12 cellular contexts compared by ENCODE assay signal in genomic region chr2:28403388-28403956, GRCh38. TPM values are rescaled to one million over a fixed set of nuclear protein-coding genes. Genes with fewer than 3 reads are reported as not detected.
DNase-seq lines count a peak whose midpoint lies in the region; ATAC-seq and TF ChIP-seq lines count a peak whose summit lies in the region.
"Had no signal": no experiment of that assay in that cellular context is flagged by ENCODE, and none has a peak within 500 bp of the region (broad histone marks: within the 10 kb centered on the region; RNA-seq: fewer than 3 reads in every experiment).

No MANE protein-coding gene starts in this region.

- no peak overlapping the region for H3K27ac ChIP-seq in mammary epithelial cell (ENCODE audit: insufficient read depth, low read depth, low read length)
- peak overlapping the region; percentile 8 for H3K27ac ChIP-seq in KOPT-K1 (ENCODE audit: low read depth, low read length, poor library complexity, severe bottlenecking)
- H3K27ac ChIP-seq: C4-2B had no signal

- H3K79me2 ChIP-seq in mammary epithelial cell (ENCODE audit: insufficient read depth, low read length), result peaks cover 97% of the 10 kb centered on the region

- dilution Hi-C loops in mammary epithelial cell (cut with HindIII; ENCODE audit: low sequenced_read_pairs), result loop anchor here (25.0 kb wide), 1 partner anchor 691 kb away; no protein-coding TSS in a partner anchor

- intact Hi-C loops in MCF 10A (cut with micrococcal nuclease) (no loop called here), mammary epithelial cell (cut with micrococcal nuclease) (no loop called here)

- H3K9ac ChIP-seq in mammary epithelial cell (ENCODE audit: insufficient read depth, low read length), result no peak overlapping the region

- H3K36me3 ChIP-seq in mammary epithelial cell (ENCODE audit: insufficient read depth, low read length), result peaks cover 39% of the 10 kb centered on the region
- no peaks in the 10 kb centered on the region for H3K36me3 ChIP-seq in KOPT-K1 (ENCODE audit: insufficient read depth, low read length)

- no TSS peak for BruUV-seq in MCF 10A (replicated peaks; lab: Mats Ljungman, UMichigan)
- BruUV-seq in mammary epithelial cell (replicated peaks; lab: Mats Ljungman, UMichigan), result no TSS peak

- CTCF ChIA-PET in MCF 10A (lab: Yijun Ruan, JAX) (interaction anchor here (0.8 to 2.1 kb wide), 3 partner anchors 334 to 700 kb away, joined by 3 to 8 read pairs (median 3); no protein-coding TSS in a partner anchor), mammary epithelial cell (lab: Charles Lee; ENCODE audit: low non-redundant PET) (no interaction called here)

- H3K4me1 Mint-ChIP-seq in MCF 10A (ENCODE audit: insufficient read depth, unreplicated experiment), result peaks cover 50% of the 10 kb centered on the region
- peaks cover 67% of the 10 kb centered on the region for H3K4me1 Mint-ChIP-seq in activated naive CD8-positive, alpha-beta T cell treated with anti-CD3 and anti-CD28 coated beads, Interleukin-2, amount 50 U/mL, for 24 hours

- no peak for DNase-seq in MCF 10A (ENCODE audit: unreplicated experiment)
- DNase-seq in mammary epithelial cell, result no peak
- DNase-seq in activated naive CD8-positive, alpha-beta T cell treated with anti-CD3 and anti-CD28 coated beads, Interleukin-2, amount 50 U/mL, for 24 hours, result no peak
- peak; percentile 33 for DNase-seq in stimulated activated CD8-positive, alpha-beta memory T cell treated with anti-CD3 and anti-CD28 coated beads, Interleukin-4, amount 100 ng/mL, for 48 hours
- DNase-seq in activated CD4-positive, alpha-beta T cell treated with anti-CD3 and anti-CD28 coated beads, Interleukin-2, amount 50 U/mL, for 48 hours, result no peak
- DNase-seq in NCI-H510A (lab: John Stamatoyannopoulos, UW), result no peak
- DNase-seq in nucleus accumbens (lab: John Stamatoyannopoulos, UW), result no peak
- DNase-seq: NCI-H2029 had no signal

- no peak overlapping the region for H3K4me2 ChIP-seq in mammary epithelial cell (ENCODE audit: insufficient read depth, low read depth, low read length)

- peaks cover 3% of the 10 kb centered on the region for H4K20me1 ChIP-seq in mammary epithelial cell (ENCODE audit: insufficient read depth, low read length)

- peak overlapping the region; percentile 14 for H3K4me3 Mint-ChIP-seq in MCF 10A (ENCODE audit: unreplicated experiment)
- H3K4me3 Mint-ChIP-seq in activated naive CD8-positive, alpha-beta T cell treated with anti-CD3 and anti-CD28 coated beads, Interleukin-2, amount 50 U/mL, for 24 hours, result no peak overlapping the region

- H3K27me3 Mint-ChIP-seq in MCF 10A (ENCODE audit: insufficient read depth, unreplicated experiment), result no peaks in the 10 kb centered on the region
- no peaks in the 10 kb centered on the region for H3K27me3 Mint-ChIP-seq in activated naive CD8-positive, alpha-beta T cell treated with anti-CD3 and anti-CD28 coated beads, Interleukin-2, amount 50 U/mL, for 24 hours
- H3K27me3 Mint-ChIP-seq: naive thymus-derived CD8-positive, alpha-beta T cell had no signal

- no peak for TF ChIP-seq CTCF in MCF 10A (IDR thresholded peaks at IDR 0.05; ENCODE audit: unreplicated experiment)
- no peak for TF ChIP-seq CTCF in mammary epithelial cell (conservative IDR thresholded peaks at IDR 0.05 in 1 of 2, IDR thresholded peaks at IDR 0.05 in 1 of 2; ENCODE audit: extremely low read depth in 1 of 2, insufficient read depth in 1 of 2, low read depth in 1 of 2, low read length in 2 of 2)

- H3K36me3 Mint-ChIP-seq in MCF 10A (ENCODE audit: insufficient read depth, unreplicated experiment), result no peaks in the 10 kb centered on the region
- H3K36me3 Mint-ChIP-seq in activated naive CD8-positive, alpha-beta T cell treated with anti-CD3 and anti-CD28 coated beads, Interleukin-2, amount 50 U/mL, for 24 hours (ENCODE audit: low read depth), result peaks cover 78% of the 10 kb centered on the region
- H3K36me3 Mint-ChIP-seq: naive thymus-derived CD8-positive, alpha-beta T cell had no signal

- in situ Hi-C loops in mammary epithelial cell (cut with MboI; ENCODE audit: low sequenced_read_pairs in 2 of 2), result loop anchor here in 1 of 2 donors (10.0 kb wide), 1 partner anchor 699 kb away; no protein-coding TSS in a partner anchor

- H2AFZ ChIP-seq in mammary epithelial cell (ENCODE audit: low read depth, low read length), result no peak overlapping the region

- no peak for ATAC-seq in activated naive CD8-positive, alpha-beta T cell treated with anti-CD3 and anti-CD28 coated beads, Interleukin-2, amount 50 U/mL, for 24 hours

- H3K9me3 Mint-ChIP-seq in MCF 10A (ENCODE audit: unreplicated experiment), result no peaks in the 10 kb centered on the region
- no peaks in the 10 kb centered on the region for H3K9me3 Mint-ChIP-seq in activated naive CD8-positive, alpha-beta T cell treated with anti-CD3 and anti-CD28 coated beads, Interleukin-2, amount 50 U/mL, for 24 hours
- H3K9me3 Mint-ChIP-seq: naive thymus-derived CD8-positive, alpha-beta T cell had no signal

- H3K4me1 ChIP-seq in mammary epithelial cell (ENCODE audit: insufficient read depth, low read length), result peaks cover 77% of the 10 kb centered on the region

- POLR2A ChIA-PET in MCF 10A (lab: Yijun Ruan, JAX), result interaction anchor here (0.7 to 5.2 kb wide), 11 partner anchors 10 to 698 kb away, joined by 3 to 42 read pairs (median 3); partner anchors contain the start of gene FOSL2

- no peak overlapping the region for H3K4me3 ChIP-seq in mammary epithelial cell (replicated peaks in 1 of 3; ENCODE audit: insufficient read depth in 1 of 3, low read depth in 2 of 3, low read length in 3 of 3)

- H3K27me3 ChIP-seq in mammary epithelial cell (ENCODE audit: insufficient read depth, low read length), result no peaks in the 10 kb centered on the region

- no peaks in the 10 kb centered on the region for H3K9me3 ChIP-seq in mammary epithelial cell (replicated peaks; ENCODE audit: insufficient read depth, low read length)
- no peaks in the 10 kb centered on the region for H3K9me3 ChIP-seq in KOPT-K1 (ENCODE audit: insufficient read depth, low read length, poor library complexity, severe bottlenecking)

- peak overlapping the region; percentile 59 for H3K27ac Mint-ChIP-seq in MCF 10A (ENCODE audit: low read depth, unreplicated experiment)
- H3K27ac Mint-ChIP-seq in activated naive CD8-positive, alpha-beta T cell treated with anti-CD3 and anti-CD28 coated beads, Interleukin-2, amount 50 U/mL, for 24 hours, result peak overlapping the region; percentile 52
- H3K27ac Mint-ChIP-seq: brain had no signal

- 55% methylated on average over 7 of the region's 7 CpGs for WGBS in mammary epithelial cell (ENCODE audit: low coverage, missing lambda C conversion rate)

RNA-seq across cellular contexts. Expression of gene FOSL2, which starts 10.8 kb away (rescaled TPM):
- 122 and 141 TPM in 2 replicates for total RNA-seq in MCF 10A (2022)
- 10 to 100 TPM; 89.9 to 92.9 TPM for total RNA-seq in mammary epithelial cell
- 30.6 TPM for polyA plus RNA-seq in mammary epithelial cell
- polyA minus RNA-seq in mammary epithelial cell, result 126 TPM
